ENCODE assay signal across 1 cellular context in the genomic region with DNA sequence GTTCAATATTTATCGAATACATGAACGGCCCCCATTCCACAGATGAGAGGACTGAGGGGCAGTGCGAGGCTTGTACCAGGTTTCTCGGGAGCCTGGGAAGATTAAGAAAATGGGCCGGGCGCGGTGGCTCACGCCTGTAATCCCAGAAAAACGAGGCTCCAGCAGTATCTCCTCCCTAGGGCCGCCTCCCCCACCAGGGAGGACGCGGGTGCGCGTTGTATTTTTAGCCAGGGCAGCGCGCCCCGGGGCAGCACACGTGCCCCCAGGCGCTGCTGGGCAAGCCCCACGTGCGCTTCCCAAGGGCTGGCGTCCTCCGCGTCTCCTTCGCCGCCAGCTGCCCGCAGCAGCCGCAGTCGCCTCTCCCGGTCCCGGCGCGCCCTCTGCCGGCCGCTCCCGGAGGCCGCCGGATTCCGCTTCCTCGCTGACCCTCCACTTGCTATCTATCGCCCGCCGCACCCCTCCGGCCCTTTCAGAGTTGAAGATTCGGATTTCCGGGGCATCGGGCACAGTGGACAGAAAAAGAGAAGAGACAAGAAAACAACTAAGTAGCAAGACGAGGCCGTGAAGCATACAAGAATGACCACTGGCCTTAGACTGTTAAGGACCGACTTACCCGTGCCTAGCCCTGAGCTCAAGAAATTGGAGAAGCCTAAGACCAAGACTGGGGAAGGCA.
A peak's percentile ranks its signal among the peaks of the same experiment; 100 is the strongest.
TF ChIP-seq lines count a peak whose summit lies in the region.

No MANE protein-coding gene starts in this region.

TF ChIP-seq in WTC11, 78 proteins besides CTCF, POLR2A, EP300 and RAD21 (continued from another document and continues in another):
- TF ChIP-seq, protein P1, sequence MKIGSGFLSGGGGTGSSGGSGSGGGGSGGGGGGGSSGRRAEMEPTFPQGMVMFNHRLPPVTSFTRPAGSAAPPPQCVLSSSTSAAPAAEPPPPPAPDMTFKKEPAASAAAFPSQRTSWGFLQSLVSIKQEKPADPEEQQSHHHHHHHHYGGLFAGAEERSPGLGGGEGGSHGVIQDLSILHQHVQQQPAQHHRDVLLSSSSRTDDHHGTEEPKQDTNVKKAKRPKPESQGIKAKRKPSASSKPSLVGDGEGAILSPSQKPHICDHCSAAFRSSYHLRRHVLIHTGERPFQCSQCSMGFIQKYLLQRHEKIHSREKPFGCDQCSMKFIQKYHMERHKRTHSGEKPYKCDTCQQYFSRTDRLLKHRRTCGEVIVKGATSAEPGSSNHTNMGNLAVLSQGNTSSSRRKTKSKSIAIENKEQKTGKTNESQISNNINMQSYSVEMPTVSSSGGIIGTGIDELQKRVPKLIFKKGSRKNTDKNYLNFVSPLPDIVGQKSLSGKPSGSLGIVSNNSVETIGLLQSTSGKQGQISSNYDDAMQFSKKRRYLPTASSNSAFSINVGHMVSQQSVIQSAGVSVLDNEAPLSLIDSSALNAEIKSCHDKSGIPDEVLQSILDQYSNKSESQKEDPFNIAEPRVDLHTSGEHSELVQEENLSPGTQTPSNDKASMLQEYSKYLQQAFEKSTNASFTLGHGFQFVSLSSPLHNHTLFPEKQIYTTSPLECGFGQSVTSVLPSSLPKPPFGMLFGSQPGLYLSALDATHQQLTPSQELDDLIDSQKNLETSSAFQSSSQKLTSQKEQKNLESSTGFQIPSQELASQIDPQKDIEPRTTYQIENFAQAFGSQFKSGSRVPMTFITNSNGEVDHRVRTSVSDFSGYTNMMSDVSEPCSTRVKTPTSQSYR (CRISPR knock-in tag; IDR thresholded peaks at IDR 0.05), result peak; percentile 84; the same call in 1 of the 2 replicates
- TF ChIP-seq, protein P2, sequence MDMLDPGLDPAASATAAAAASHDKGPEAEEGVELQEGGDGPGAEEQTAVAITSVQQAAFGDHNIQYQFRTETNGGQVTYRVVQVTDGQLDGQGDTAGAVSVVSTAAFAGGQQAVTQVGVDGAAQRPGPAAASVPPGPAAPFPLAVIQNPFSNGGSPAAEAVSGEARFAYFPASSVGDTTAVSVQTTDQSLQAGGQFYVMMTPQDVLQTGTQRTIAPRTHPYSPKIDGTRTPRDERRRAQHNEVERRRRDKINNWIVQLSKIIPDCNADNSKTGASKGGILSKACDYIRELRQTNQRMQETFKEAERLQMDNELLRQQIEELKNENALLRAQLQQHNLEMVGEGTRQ (CRISPR knock-in tag; IDR thresholded peaks at IDR 0.05), result peak; percentile 85
- peak; percentile 86 for TF ChIP-seq FOXK1 (CRISPR knock-in tag; IDR thresholded peaks at IDR 0.05)
- TF ChIP-seq PRRX2 (CRISPR knock-in tag; IDR thresholded peaks at IDR 0.05), result no peak
- no peak for TF ChIP-seq ZBTB21 (CRISPR knock-in tag; IDR thresholded peaks at IDR 0.05; ENCODE audit: borderline replicate concordance)
- TF ChIP-seq, protein P3, sequence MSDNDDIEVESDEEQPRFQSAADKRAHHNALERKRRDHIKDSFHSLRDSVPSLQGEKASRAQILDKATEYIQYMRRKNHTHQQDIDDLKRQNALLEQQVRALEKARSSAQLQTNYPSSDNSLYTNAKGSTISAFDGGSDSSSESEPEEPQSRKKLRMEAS (CRISPR knock-in tag; IDR thresholded peaks at IDR 0.05), result peak; percentile 96
- TF ChIP-seq SP1 (CRISPR knock-in tag; conservative IDR thresholded peaks at IDR 0.05), result peak; percentile 69
- TF ChIP-seq SMAD3 (CRISPR knock-in tag; IDR thresholded peaks at IDR 0.05; ENCODE audit: borderline replicate concordance), result peak; percentile 81; the same call in 1 of the 2 replicates
- TF ChIP-seq NR1H2 (CRISPR knock-in tag; IDR thresholded peaks at IDR 0.05), result no peak
- peak; percentile 95 for TF ChIP-seq ETV6 (CRISPR knock-in tag; IDR thresholded peaks at IDR 0.05)
- TF ChIP-seq, protein P4, sequence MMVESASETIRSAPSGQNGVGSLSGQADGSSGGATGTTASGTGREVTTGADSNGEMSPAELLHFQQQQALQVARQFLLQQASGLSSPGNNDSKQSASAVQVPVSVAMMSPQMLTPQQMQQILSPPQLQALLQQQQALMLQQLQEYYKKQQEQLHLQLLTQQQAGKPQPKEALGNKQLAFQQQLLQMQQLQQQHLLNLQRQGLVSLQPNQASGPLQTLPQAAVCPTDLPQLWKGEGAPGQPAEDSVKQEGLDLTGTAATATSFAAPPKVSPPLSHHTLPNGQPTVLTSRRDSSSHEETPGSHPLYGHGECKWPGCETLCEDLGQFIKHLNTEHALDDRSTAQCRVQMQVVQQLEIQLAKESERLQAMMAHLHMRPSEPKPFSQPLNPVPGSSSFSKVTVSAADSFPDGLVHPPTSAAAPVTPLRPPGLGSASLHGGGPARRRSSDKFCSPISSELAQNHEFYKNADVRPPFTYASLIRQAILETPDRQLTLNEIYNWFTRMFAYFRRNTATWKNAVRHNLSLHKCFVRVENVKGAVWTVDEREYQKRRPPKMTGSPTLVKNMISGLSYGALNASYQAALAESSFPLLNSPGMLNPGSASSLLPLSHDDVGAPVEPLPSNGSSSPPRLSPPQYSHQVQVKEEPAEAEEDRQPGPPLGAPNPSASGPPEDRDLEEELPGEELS (CRISPR knock-in tag; IDR thresholded peaks at IDR 0.05), result peak; percentile 94
- TF ChIP-seq, protein P5, sequence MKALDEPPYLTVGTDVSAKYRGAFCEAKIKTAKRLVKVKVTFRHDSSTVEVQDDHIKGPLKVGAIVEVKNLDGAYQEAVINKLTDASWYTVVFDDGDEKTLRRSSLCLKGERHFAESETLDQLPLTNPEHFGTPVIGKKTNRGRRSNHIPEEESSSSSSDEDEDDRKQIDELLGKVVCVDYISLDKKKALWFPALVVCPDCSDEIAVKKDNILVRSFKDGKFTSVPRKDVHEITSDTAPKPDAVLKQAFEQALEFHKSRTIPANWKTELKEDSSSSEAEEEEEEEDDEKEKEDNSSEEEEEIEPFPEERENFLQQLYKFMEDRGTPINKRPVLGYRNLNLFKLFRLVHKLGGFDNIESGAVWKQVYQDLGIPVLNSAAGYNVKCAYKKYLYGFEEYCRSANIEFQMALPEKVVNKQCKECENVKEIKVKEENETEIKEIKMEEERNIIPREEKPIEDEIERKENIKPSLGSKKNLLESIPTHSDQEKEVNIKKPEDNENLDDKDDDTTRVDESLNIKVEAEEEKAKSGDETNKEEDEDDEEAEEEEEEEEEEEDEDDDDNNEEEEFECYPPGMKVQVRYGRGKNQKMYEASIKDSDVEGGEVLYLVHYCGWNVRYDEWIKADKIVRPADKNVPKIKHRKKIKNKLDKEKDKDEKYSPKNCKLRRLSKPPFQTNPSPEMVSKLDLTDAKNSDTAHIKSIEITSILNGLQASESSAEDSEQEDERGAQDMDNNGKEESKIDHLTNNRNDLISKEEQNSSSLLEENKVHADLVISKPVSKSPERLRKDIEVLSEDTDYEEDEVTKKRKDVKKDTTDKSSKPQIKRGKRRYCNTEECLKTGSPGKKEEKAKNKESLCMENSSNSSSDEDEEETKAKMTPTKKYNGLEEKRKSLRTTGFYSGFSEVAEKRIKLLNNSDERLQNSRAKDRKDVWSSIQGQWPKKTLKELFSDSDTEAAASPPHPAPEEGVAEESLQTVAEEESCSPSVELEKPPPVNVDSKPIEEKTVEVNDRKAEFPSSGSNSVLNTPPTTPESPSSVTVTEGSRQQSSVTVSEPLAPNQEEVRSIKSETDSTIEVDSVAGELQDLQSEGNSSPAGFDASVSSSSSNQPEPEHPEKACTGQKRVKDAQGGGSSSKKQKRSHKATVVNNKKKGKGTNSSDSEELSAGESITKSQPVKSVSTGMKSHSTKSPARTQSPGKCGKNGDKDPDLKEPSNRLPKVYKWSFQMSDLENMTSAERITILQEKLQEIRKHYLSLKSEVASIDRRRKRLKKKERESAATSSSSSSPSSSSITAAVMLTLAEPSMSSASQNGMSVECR (CRISPR knock-in tag; IDR thresholded peaks at IDR 0.05; ENCODE audit: borderline replicate concordance), result peak; percentile 90; the same call in 1 of the 2 replicates
- TF ChIP-seq, protein P6, sequence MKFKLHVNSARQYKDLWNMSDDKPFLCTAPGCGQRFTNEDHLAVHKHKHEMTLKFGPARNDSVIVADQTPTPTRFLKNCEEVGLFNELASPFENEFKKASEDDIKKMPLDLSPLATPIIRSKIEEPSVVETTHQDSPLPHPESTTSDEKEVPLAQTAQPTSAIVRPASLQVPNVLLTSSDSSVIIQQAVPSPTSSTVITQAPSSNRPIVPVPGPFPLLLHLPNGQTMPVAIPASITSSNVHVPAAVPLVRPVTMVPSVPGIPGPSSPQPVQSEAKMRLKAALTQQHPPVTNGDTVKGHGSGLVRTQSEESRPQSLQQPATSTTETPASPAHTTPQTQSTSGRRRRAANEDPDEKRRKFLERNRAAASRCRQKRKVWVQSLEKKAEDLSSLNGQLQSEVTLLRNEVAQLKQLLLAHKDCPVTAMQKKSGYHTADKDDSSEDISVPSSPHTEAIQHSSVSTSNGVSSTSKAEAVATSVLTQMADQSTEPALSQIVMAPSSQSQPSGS (CRISPR knock-in tag; IDR thresholded peaks at IDR 0.05; ENCODE audit: borderline replicate concordance, low read depth), result no peak
- TF ChIP-seq NFE2L1 (CRISPR knock-in tag; IDR thresholded peaks at IDR 0.05), result peak; percentile 66; the same call in 1 of the 2 replicates
- TF ChIP-seq CBFB (CRISPR knock-in tag; IDR thresholded peaks at IDR 0.05; ENCODE audit: low read depth), result no peak
- no peak; the same call in 1 of the 2 replicates for TF ChIP-seq ZNF138 (CRISPR knock-in tag; conservative IDR thresholded peaks at IDR 0.05)
- TF ChIP-seq, protein P7, sequence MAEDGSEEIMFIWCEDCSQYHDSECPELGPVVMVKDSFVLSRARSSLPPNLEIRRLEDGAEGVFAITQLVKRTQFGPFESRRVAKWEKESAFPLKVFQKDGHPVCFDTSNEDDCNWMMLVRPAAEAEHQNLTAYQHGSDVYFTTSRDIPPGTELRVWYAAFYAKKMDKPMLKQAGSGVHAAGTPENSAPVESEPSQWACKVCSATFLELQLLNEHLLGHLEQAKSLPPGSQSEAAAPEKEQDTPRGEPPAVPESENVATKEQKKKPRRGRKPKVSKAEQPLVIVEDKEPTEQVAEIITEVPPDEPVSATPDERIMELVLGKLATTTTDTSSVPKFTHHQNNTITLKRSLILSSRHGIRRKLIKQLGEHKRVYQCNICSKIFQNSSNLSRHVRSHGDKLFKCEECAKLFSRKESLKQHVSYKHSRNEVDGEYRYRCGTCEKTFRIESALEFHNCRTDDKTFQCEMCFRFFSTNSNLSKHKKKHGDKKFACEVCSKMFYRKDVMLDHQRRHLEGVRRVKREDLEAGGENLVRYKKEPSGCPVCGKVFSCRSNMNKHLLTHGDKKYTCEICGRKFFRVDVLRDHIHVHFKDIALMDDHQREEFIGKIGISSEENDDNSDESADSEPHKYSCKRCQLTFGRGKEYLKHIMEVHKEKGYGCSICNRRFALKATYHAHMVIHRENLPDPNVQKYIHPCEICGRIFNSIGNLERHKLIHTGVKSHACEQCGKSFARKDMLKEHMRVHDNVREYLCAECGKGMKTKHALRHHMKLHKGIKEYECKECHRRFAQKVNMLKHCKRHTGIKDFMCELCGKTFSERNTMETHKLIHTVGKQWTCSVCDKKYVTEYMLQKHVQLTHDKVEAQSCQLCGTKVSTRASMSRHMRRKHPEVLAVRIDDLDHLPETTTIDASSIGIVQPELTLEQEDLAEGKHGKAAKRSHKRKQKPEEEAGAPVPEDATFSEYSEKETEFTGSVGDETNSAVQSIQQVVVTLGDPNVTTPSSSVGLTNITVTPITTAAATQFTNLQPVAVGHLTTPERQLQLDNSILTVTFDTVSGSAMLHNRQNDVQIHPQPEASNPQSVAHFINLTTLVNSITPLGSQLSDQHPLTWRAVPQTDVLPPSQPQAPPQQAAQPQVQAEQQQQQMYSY (CRISPR knock-in tag; IDR thresholded peaks at IDR 0.05), result peak; percentile 49; the same call in 1 of the 2 replicates
- no peak for TF ChIP-seq ZNF416 (CRISPR knock-in tag; IDR thresholded peaks at IDR 0.05)
- TF ChIP-seq TEAD4 (CRISPR knock-in tag; IDR thresholded peaks at IDR 0.05), result 0 out of 2 replicates have a peak, but pooled peaks have one; percentile 55
- no peak for TF ChIP-seq ZNF423 (CRISPR knock-in tag; IDR thresholded peaks at IDR 0.05)
- TF ChIP-seq ZNF232 (CRISPR knock-in tag; IDR thresholded peaks at IDR 0.05), result peak; percentile 95
- no peak for TF ChIP-seq KAT7 (CRISPR knock-in tag; IDR thresholded peaks at IDR 0.05; ENCODE audit: borderline replicate concordance)
- TF ChIP-seq, protein P8, sequence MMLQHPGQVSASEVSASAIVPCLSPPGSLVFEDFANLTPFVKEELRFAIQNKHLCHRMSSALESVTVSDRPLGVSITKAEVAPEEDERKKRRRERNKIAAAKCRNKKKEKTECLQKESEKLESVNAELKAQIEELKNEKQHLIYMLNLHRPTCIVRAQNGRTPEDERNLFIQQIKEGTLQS (CRISPR knock-in tag; conservative IDR thresholded peaks at IDR 0.05), result no peak
- TF ChIP-seq ZNF219 (CRISPR knock-in tag; IDR thresholded peaks at IDR 0.05; ENCODE audit: borderline replicate concordance), result 0 out of 2 replicates have a peak, but pooled peaks have one; percentile 16
- TF ChIP-seq SMAD4 (CRISPR knock-in tag; IDR thresholded peaks at IDR 0.05), result 0 out of 2 replicates have a peak, but pooled peaks have one; percentile 34
- peak; percentile 27; the same call in 1 of the 2 replicates for TF ChIP-seq ZNF317 (CRISPR knock-in tag; IDR thresholded peaks at IDR 0.05; ENCODE audit: borderline replicate concordance, low read depth)
- no peak for TF ChIP-seq ZNF263 (CRISPR knock-in tag; IDR thresholded peaks at IDR 0.05; ENCODE audit: low read depth)
- TF ChIP-seq, protein P9, sequence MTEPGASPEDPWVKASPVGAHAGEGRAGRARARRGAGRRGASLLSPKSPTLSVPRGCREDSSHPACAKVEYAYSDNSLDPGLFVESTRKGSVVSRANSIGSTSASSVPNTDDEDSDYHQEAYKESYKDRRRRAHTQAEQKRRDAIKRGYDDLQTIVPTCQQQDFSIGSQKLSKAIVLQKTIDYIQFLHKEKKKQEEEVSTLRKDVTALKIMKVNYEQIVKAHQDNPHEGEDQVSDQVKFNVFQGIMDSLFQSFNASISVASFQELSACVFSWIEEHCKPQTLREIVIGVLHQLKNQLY (CRISPR knock-in tag; IDR thresholded peaks at IDR 0.05), result no peak
- TF ChIP-seq, protein P10, sequence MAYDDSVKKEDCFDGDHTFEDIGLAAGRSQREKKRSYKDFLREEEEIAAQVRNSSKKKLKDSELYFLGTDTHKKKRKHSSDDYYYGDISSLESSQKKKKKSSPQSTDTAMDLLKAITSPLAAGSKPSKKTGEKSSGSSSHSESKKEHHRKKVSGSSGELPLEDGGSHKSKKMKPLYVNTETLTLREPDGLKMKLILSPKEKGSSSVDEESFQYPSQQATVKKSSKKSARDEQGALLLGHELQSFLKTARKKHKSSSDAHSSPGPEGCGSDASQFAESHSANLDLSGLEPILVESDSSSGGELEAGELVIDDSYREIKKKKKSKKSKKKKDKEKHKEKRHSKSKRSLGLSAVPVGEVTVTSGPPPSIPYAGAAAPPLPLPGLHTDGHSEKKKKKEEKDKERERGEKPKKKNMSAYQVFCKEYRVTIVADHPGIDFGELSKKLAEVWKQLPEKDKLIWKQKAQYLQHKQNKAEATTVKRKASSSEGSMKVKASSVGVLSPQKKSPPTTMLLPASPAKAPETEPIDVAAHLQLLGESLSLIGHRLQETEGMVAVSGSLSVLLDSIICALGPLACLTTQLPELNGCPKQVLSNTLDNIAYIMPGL (CRISPR knock-in tag; IDR thresholded peaks at IDR 0.05), result peak; percentile 92
- TF ChIP-seq IRF2 (CRISPR knock-in tag; IDR thresholded peaks at IDR 0.05; ENCODE audit: borderline replicate concordance, low read depth), result no peak
- TF ChIP-seq, protein P11, sequence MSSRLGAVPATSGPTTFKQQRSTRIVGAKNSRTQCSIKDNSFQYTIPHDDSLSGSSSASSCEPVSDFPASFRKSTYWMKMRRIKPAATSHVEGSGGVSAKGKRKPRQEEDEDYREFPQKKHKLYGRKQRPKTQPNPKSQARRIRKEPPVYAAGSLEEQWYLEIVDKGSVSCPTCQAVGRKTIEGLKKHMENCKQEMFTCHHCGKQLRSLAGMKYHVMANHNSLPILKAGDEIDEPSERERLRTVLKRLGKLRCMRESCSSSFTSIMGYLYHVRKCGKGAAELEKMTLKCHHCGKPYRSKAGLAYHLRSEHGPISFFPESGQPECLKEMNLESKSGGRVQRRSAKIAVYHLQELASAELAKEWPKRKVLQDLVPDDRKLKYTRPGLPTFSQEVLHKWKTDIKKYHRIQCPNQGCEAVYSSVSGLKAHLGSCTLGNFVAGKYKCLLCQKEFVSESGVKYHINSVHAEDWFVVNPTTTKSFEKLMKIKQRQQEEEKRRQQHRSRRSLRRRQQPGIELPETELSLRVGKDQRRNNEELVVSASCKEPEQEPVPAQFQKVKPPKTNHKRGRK (CRISPR knock-in tag; IDR thresholded peaks at IDR 0.05; ENCODE audit: borderline replicate concordance), result no peak
